Comparison of ENCODE assay signal across 19 cellular contexts in genomic region chr13:24265453-24265852, GRCh38. TPM values are rescaled to one million over a fixed set of nuclear protein-coding genes. Genes with fewer than 3 reads are reported as not detected.
A peak's percentile ranks its signal among the peaks of the same experiment; 100 is the strongest.
DNase-seq lines count a peak whose midpoint lies in the region; ATAC-seq and TF ChIP-seq lines count a peak whose summit lies in the region.
"Had no signal": no experiment of that assay in that cellular context is flagged by ENCODE, and none has a peak within 500 bp of the region (broad histone marks: within the 10 kb centered on the region; RNA-seq: fewer than 3 reads in every experiment).

No MANE protein-coding gene starts in this region.

- H4K20me1 ChIP-seq in BLaER1 = no peaks in the 10 kb centered on the region

- POLR2A ChIA-PET in CD4-positive, alpha-beta T cell (lab: Charles Lee) = interaction anchor here (1.7 to 15.8 kb wide), 5 partner anchors 9 to 247 kb away, joined by 4 to 596 read pairs (median 13); partner anchors contain the start of gene PARP4

- peak overlapping the region; percentile 97 for H3K27ac Mint-ChIP-seq in CD4-positive, alpha-beta T cell

- no peak overlapping the region for H3K27ac ChIP-seq in BLaER1
- peak overlapping the region; percentile 81 for H3K27ac ChIP-seq in CD4-positive, alpha-beta T cell (ENCODE audit: low read depth, low read length)
- H3K27ac ChIP-seq in lower lobe of right lung = peak overlapping the region; percentile 28
- H3K27ac ChIP-seq: GM23248, prostate gland had no signal

- no peaks in the 10 kb centered on the region for H3K36me3 ChIP-seq in BLaER1
- H3K36me3 ChIP-seq in lower lobe of right lung = no peaks in the 10 kb centered on the region
- H3K36me3 ChIP-seq: prostate gland, tibial nerve had no signal

- H3K27me3 Mint-ChIP-seq in CD4-positive, alpha-beta T cell = no peaks in the 10 kb centered on the region
- H3K27me3 Mint-ChIP-seq: naive B cell had no signal

- peaks cover 95% of the 10 kb centered on the region for H3K4me1 Mint-ChIP-seq in CD4-positive, alpha-beta T cell (ENCODE audit: low read depth)

- H3K4me1 ChIP-seq in BLaER1 = peaks cover 36% of the 10 kb centered on the region
- H3K4me1 ChIP-seq in lower lobe of right lung = peaks cover 50% of the 10 kb centered on the region
- H3K4me1 ChIP-seq: prostate gland had no signal

- H3K27me3 ChIP-seq in BLaER1 = no peaks in the 10 kb centered on the region
- no peaks in the 10 kb centered on the region for H3K27me3 ChIP-seq in CD4-positive, alpha-beta T cell (ENCODE audit: control insufficient read depth, insufficient read depth, low read length)
- no peaks in the 10 kb centered on the region for H3K27me3 ChIP-seq in lower lobe of right lung (ENCODE audit: low read depth)
- H3K27me3 ChIP-seq: tibial nerve had no signal

- H3K4me3 Mint-ChIP-seq in CD4-positive, alpha-beta T cell = peak overlapping the region; percentile 86

- TF ChIP-seq CTCF in CD4-positive, alpha-beta T cell (IDR thresholded peaks at IDR 0.05) = no peak
- TF ChIP-seq CTCF in lower lobe of right lung (IDR thresholded peaks at IDR 0.05) = no peak

- no peaks in the 10 kb centered on the region for H3K9me3 Mint-ChIP-seq in CD4-positive, alpha-beta T cell
- H3K9me3 Mint-ChIP-seq: naive B cell had no signal

- H3K9me3 ChIP-seq in BLaER1 (no peaks in the 10 kb centered on the region), lower lobe of right lung (no peaks in the 10 kb centered on the region)
- H3K9me3 ChIP-seq in CD4-positive, alpha-beta T cell (ENCODE audit: control insufficient read depth, low read length) = no peaks in the 10 kb centered on the region
- H3K9me3 ChIP-seq: prostate gland, tibial nerve had no signal

- CTCF ChIA-PET in CD4-positive, alpha-beta T cell (lab: Charles Lee) = interaction anchor here (1.0 to 3.5 kb wide), 7 partner anchors 9 to 37 kb away, joined by 3 to 21 read pairs (median 7); no protein-coding TSS in a partner anchor

- no peak for DNase-seq in CD4-positive, alpha-beta T cell
- DNase-seq in activated CD8-positive, alpha-beta memory T cell treated with anti-CD3 and anti-CD28 coated beads, Interleukin-2, amount 50 U/mL, for 48 hours = peak; percentile 51
- DNase-seq in lower lobe of right lung = no peak
- DNase-seq in mucosa of gallbladder (ENCODE audit: low spot score) = no peak
- DNase-seq: AML-193, GM23248, naive B cell, NCI-H526 treated with DMSO at 0.1 percent for 48 hours, OCI-M1 had no signal

- intact Hi-C loops in CD4-positive, alpha-beta T cell (cut with DNase I, micrococcal nuclease) = loop anchor here in 1 of 2 experiments (1.0 kb wide), 1 partner anchor 8 kb away; no protein-coding TSS in a partner anchor
- intact Hi-C loops in lower lobe of right lung (cut with DNase I) = no loop called here

- no peak for ATAC-seq in CD4-positive, alpha-beta T cell (ENCODE audit: poor library complexity)
- ATAC-seq in lower lobe of right lung (no peak), GM21390 (IDR thresholded peaks at IDR 0.05; ENCODE audit: unreplicated experiment) (no peak)
- ATAC-seq in activated CD4-positive, CD25-positive, alpha-beta regulatory T cell treated with anti-CD3 and anti-CD28 coated beads, Interleukin-2, amount 50 U/mL, for 24 hours = no peak

- H3K9ac ChIP-seq in BLaER1 = no peak overlapping the region
- H3K9ac ChIP-seq: GM23248 had no signal

- peaks cover 49% of the 10 kb centered on the region for H3K36me3 Mint-ChIP-seq in CD4-positive, alpha-beta T cell (ENCODE audit: low read depth)

- H3K4me3 ChIP-seq in BLaER1 = no peak overlapping the region
- H3K4me3 ChIP-seq in lower lobe of right lung = no peak overlapping the region
- H3K4me3 ChIP-seq: GM23248, lung, prostate gland, smooth muscle cell, tibial nerve had no signal

- H3K4me2 ChIP-seq in BLaER1 = peak overlapping the region; percentile 37
- H3K4me2 ChIP-seq: smooth muscle cell had no signal

RNA-seq across cellular contexts. Expression of gene C1QTNF9, which starts 43.9 kb away (rescaled TPM):
- total RNA-seq in CD4-positive, alpha-beta T cell = not detected
- total RNA-seq in lower lobe of right lung (not detected), mucosa of gallbladder (0.14 TPM)
- total RNA-seq: bronchial epithelial cell, esophagus mucosa, GM23248, SK-MEL-5, smooth muscle cell had no signal
